15 cellular contexts compared by ENCODE assay signal in genomic region chr9:695252-695651, GRCh38.
A peak's percentile ranks its signal among the peaks of the same experiment; 100 is the strongest.
DNase-seq lines count a peak whose midpoint lies in the region; ATAC-seq and TF ChIP-seq lines count a peak whose summit lies in the region.
"Had no signal": no experiment of that assay in that cellular context is flagged by ENCODE, and none has a peak within 500 bp of the region (broad histone marks: within the 10 kb centered on the region; RNA-seq: fewer than 3 reads in every experiment).

No MANE protein-coding gene starts in this region.

- peak overlapping the region; percentile 58; the same call in 1 of the 2 replicates for H2AFZ ChIP-seq in PC-9

- intact Hi-C loops in PC-9 (cut with micrococcal nuclease; ENCODE audit: unreplicated experiment): loop anchor here (5.0 to 10.0 kb wide), 2 partner anchors 57 to 80 kb away; no protein-coding TSS in a partner anchor
- intact Hi-C loops in colonic mucosa (cut with DNase I): no loop called here
- intact Hi-C loops in right lobe of liver (cut with DNase I): no loop called here
- intact Hi-C loops in CD4-positive, alpha-beta T cell (cut with DNase I, micrococcal nuclease): no loop called here

- CTCF ChIA-PET in PC-9 (lab: Charles Lee): no interaction called here
- CTCF ChIA-PET in CD4-positive, alpha-beta T cell (lab: Charles Lee): no interaction called here

- BruUV-seq in PC-9 (replicated peaks; lab: Mats Ljungman, UMichigan): no TSS peak

- H3K4me3 ChIP-seq in PC-9 (no peak overlapping the region), colonic mucosa (no peak overlapping the region), right lobe of liver (no peak overlapping the region), suprapubic skin (no peak overlapping the region)
- H3K4me3 ChIP-seq: HAP-1, K562 had no signal

- H3K4me3 Mint-ChIP-seq in CD4-positive, alpha-beta T cell: no peak overlapping the region
- H3K4me3 Mint-ChIP-seq: CD4-positive, alpha-beta memory T cell had no signal

- no peaks in the 10 kb centered on the region for H3K9me3 Mint-ChIP-seq in CD4-positive, alpha-beta T cell

- peaks cover 11% of the 10 kb centered on the region for H3K27me3 Mint-ChIP-seq in CD4-positive, alpha-beta T cell

- H3K4me1 ChIP-seq in PC-9 (replicated peaks; ENCODE audit: insufficient read depth) (peaks cover 47% of the 10 kb centered on the region), colonic mucosa (no peaks in the 10 kb centered on the region), right lobe of liver (peaks cover 0 to 79% (median 22%) of the 10 kb centered on the region in 4 donors), suprapubic skin (peaks cover 76% of the 10 kb centered on the region)

- 29% methylated on average over 4 of the region's 4 CpGs for WGBS in right lobe of liver (ENCODE audit: insufficient coverage, low coverage, low lambda C conversion rate, missing lambda C conversion rate)
- WGBS in suprapubic skin: 40% methylated on average over 4 of the region's 4 CpGs

- peaks cover 28% of the 10 kb centered on the region for H3F3A ChIP-seq in PC-9 (ENCODE audit: insufficient read depth, low read depth)

- peak overlapping the region; percentile 65 for H3K4me2 ChIP-seq in PC-9

- TF ChIP-seq POLR2A in right lobe of liver (IDR thresholded peaks at IDR 0.05) (no peak), suprapubic skin (IDR thresholded peaks at IDR 0.05) (no peak)

- no peak for TF ChIP-seq CTCF in PC-9 (conservative IDR thresholded peaks at IDR 0.05)
- TF ChIP-seq CTCF in colonic mucosa (IDR thresholded peaks at IDR 0.05): no peak
- TF ChIP-seq CTCF in right lobe of liver (IDR thresholded peaks at IDR 0.05): no peak
- no peak for TF ChIP-seq CTCF in suprapubic skin (IDR thresholded peaks at IDR 0.05)
- TF ChIP-seq CTCF in CD4-positive, alpha-beta T cell (IDR thresholded peaks at IDR 0.05): no peak

- ATAC-seq in right lobe of liver: no peak
- ATAC-seq in GM21528 (IDR thresholded peaks at IDR 0.05; ENCODE audit: low FRiP score, unreplicated experiment): no peak
- ATAC-seq in CD4-positive, alpha-beta T cell (ENCODE audit: poor library complexity): no peak
- ATAC-seq: K562 had no signal

- peak overlapping the region; percentile 58 for H3K27ac ChIP-seq in PC-9
- H3K27ac ChIP-seq in colonic mucosa: peak overlapping the region; percentile 59
- peak overlapping the region; percentile 41 to 84 (median 58) for H3K27ac ChIP-seq in right lobe of liver
- peak overlapping the region; percentile 89 for H3K27ac ChIP-seq in suprapubic skin
- no peak overlapping the region for H3K27ac ChIP-seq in CD4-positive, alpha-beta T cell (ENCODE audit: low read depth, low read length)
- H3K27ac ChIP-seq: WERI-Rb-1 had no signal

- no peak overlapping the region for H3K27ac Mint-ChIP-seq in CD4-positive, alpha-beta T cell
- H3K27ac Mint-ChIP-seq: CD4-positive, alpha-beta memory T cell had no signal

- H3K9me3 ChIP-seq in PC-9 (ENCODE audit: insufficient read depth, low read depth): no peaks in the 10 kb centered on the region
- no peaks in the 10 kb centered on the region for H3K9me3 ChIP-seq in colonic mucosa
- H3K9me3 ChIP-seq in right lobe of liver: no peaks in the 10 kb centered on the region
- no peaks in the 10 kb centered on the region for H3K9me3 ChIP-seq in suprapubic skin
- H3K9me3 ChIP-seq in CD4-positive, alpha-beta T cell (ENCODE audit: control insufficient read depth, low read length): no peaks in the 10 kb centered on the region
- H3K9me3 ChIP-seq: HAP-1 had no signal

- H3K36me3 ChIP-seq in PC-9 (ENCODE audit: low read depth) (no peaks in the 10 kb centered on the region), colonic mucosa (no peaks in the 10 kb centered on the region), right lobe of liver (peaks cover 0 to 7% (median 0%) of the 10 kb centered on the region in 4 donors), suprapubic skin (no peaks in the 10 kb centered on the region)
- H3K36me3 ChIP-seq: HAP-1, WERI-Rb-1 had no signal

- H3K27me3 ChIP-seq in PC-9 (ENCODE audit: insufficient read depth, low read depth) (no peaks in the 10 kb centered on the region), colonic mucosa (no peaks in the 10 kb centered on the region), right lobe of liver (no peaks in the 10 kb centered on the region), suprapubic skin (no peaks in the 10 kb centered on the region)
- H3K27me3 ChIP-seq in CD4-positive, alpha-beta T cell (ENCODE audit: control insufficient read depth, insufficient read depth, low read length): no peaks in the 10 kb centered on the region

- no peak for TF ChIP-seq EP300 in suprapubic skin (IDR thresholded peaks at IDR 0.05)

- DNase-seq in PC-9 (no peak), colonic mucosa (no peak), right lobe of liver (no peak), suprapubic skin (ENCODE audit: low spot score in 2 of 2) (no peak), NCI-H524 (lab: John Stamatoyannopoulos, UW) (no peak), NCI-H2227 treated with DMSO at 0.1 percent for 48 hours (lab: John Stamatoyannopoulos, UW) (no peak)
- no peak for DNase-seq in CD4-positive, alpha-beta T cell
- DNase-seq: activated T-cell treated with anti-CD3 and anti-CD28 coated beads, Interleukin-2, amount 50 U/mL, for 1 hour; CD4-positive, alpha-beta memory T cell; glutamatergic neuron; stimulated activated naive CD4-positive, alpha-beta T cell; WERI-Rb-1 had no signal

- no peaks in the 10 kb centered on the region for H3K79me2 ChIP-seq in PC-9 (ENCODE audit: low read depth)

- H3K4me1 Mint-ChIP-seq in CD4-positive, alpha-beta T cell (ENCODE audit: low read depth): peaks cover 7% of the 10 kb centered on the region

- POLR2A ChIA-PET in PC-9 (lab: Charles Lee; ENCODE audit: unreplicated experiment): no interaction called here
- POLR2A ChIA-PET in CD4-positive, alpha-beta T cell (lab: Charles Lee): no interaction called here

- no peak overlapping the region for H3K9ac ChIP-seq in colonic mucosa (ENCODE audit: low read depth in 2 of 2, low read length in 2 of 2)

- H4K20me1 ChIP-seq in PC-9 (ENCODE audit: insufficient read depth): no peaks in the 10 kb centered on the region

- H3K36me3 Mint-ChIP-seq in CD4-positive, alpha-beta T cell (ENCODE audit: low read depth): no peaks in the 10 kb centered on the region
- H3K36me3 Mint-ChIP-seq: CD4-positive, alpha-beta memory T cell had no signal

- no peaks in the 10 kb centered on the region for H3K9me2 ChIP-seq in PC-9 (ENCODE audit: insufficient read depth)
